ENCODE assay signal across 1 cellular context in the genomic region with DNA sequence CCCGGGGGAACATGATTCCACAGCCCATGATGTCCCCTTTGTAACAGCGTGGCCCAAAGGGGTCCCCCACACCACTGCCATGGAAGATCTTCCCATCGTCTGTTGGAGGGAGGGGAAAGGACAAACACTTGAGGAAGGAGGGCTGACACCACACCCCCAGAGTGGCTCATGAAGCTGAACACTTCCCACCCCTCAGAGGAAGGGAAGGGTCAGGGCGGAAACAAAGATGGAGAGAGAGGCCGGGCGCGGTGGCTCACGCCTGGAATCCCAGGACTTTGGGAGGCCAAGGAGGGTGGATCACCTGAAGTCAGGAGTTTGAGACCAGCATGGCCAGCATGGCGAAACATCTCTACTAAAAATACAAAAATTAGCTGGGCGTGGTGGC.
TF ChIP-seq lines count a peak whose summit lies in the region.

No MANE protein-coding gene starts in this region.

TF ChIP-seq in HCT116, 20 proteins besides CTCF, POLR2A, EP300 and RAD21:
- TF ChIP-seq, protein P1, sequence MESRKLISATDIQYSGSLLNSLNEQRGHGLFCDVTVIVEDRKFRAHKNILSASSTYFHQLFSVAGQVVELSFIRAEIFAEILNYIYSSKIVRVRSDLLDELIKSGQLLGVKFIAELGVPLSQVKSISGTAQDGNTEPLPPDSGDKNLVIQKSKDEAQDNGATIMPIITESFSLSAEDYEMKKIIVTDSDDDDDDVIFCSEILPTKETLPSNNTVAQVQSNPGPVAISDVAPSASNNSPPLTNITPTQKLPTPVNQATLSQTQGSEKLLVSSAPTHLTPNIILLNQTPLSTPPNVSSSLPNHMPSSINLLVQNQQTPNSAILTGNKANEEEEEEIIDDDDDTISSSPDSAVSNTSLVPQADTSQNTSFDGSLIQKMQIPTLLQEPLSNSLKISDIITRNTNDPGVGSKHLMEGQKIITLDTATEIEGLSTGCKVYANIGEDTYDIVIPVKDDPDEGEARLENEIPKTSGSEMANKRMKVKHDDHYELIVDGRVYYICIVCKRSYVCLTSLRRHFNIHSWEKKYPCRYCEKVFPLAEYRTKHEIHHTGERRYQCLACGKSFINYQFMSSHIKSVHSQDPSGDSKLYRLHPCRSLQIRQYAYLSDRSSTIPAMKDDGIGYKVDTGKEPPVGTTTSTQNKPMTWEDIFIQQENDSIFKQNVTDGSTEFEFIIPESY (IDR thresholded peaks at IDR 0.05; ENCODE audit: extremely low read depth, insufficient replicate concordance, low read length) = no peak
- TF ChIP-seq SP1 (IDR thresholded peaks at IDR 0.05; ENCODE audit: low read depth) (no peak), EZH2phosphoT487 (IDR thresholded peaks at IDR 0.05; ENCODE audit: borderline replicate concordance) (no peak), YY1 (IDR thresholded peaks at IDR 0.05; ENCODE audit: extremely low read depth, insufficient replicate concordance, low read depth, low read length) (no peak), SRF (IDR thresholded peaks at IDR 0.05; ENCODE audit: low read depth) (no peak), SIN3A (IDR thresholded peaks at IDR 0.05; ENCODE audit: low read depth) (no peak), CEBPB (IDR thresholded peaks at IDR 0.05; ENCODE audit: low read depth) (no peak)
- TF ChIP-seq, protein P2, sequence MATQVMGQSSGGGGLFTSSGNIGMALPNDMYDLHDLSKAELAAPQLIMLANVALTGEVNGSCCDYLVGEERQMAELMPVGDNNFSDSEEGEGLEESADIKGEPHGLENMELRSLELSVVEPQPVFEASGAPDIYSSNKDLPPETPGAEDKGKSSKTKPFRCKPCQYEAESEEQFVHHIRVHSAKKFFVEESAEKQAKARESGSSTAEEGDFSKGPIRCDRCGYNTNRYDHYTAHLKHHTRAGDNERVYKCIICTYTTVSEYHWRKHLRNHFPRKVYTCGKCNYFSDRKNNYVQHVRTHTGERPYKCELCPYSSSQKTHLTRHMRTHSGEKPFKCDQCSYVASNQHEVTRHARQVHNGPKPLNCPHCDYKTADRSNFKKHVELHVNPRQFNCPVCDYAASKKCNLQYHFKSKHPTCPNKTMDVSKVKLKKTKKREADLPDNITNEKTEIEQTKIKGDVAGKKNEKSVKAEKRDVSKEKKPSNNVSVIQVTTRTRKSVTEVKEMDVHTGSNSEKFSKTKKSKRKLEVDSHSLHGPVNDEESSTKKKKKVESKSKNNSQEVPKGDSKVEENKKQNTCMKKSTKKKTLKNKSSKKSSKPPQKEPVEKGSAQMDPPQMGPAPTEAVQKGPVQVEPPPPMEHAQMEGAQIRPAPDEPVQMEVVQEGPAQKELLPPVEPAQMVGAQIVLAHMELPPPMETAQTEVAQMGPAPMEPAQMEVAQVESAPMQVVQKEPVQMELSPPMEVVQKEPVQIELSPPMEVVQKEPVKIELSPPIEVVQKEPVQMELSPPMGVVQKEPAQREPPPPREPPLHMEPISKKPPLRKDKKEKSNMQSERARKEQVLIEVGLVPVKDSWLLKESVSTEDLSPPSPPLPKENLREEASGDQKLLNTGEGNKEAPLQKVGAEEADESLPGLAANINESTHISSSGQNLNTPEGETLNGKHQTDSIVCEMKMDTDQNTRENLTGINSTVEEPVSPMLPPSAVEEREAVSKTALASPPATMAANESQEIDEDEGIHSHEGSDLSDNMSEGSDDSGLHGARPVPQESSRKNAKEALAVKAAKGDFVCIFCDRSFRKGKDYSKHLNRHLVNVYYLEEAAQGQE (IDR thresholded peaks at IDR 0.05; ENCODE audit: low read depth) = no peak
- TF ChIP-seq, protein P3, sequence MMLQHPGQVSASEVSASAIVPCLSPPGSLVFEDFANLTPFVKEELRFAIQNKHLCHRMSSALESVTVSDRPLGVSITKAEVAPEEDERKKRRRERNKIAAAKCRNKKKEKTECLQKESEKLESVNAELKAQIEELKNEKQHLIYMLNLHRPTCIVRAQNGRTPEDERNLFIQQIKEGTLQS (IDR thresholded peaks at IDR 0.05) = no peak
